In genomic region chr20:7924692-7925091, GRCh38 we compare ENCODE assay signal across 10 cellular contexts.
DNase-seq lines count a peak whose midpoint lies in the region; ATAC-seq and TF ChIP-seq lines count a peak whose summit lies in the region.
"Had no signal": no experiment of that assay in that cellular context is flagged by ENCODE, and none has a peak within 500 bp of the region (broad histone marks: within the 10 kb centered on the region; RNA-seq: fewer than 3 reads in every experiment).

No MANE protein-coding gene starts in this region.

- no peak for TF ChIP-seq CTCF in AG09319 (IDR thresholded peaks at IDR 0.05; ENCODE audit: low read depth, low read length)

- no peak for ATAC-seq in HG02759 (IDR thresholded peaks at IDR 0.05; ENCODE audit: unreplicated experiment)
- ATAC-seq: activated T-cell treated with anti-CD3 and anti-CD28 coated beads, Interleukin-2, amount 50 U/mL, for 4 hours had no signal

- peak; percentile 46 for DNase-seq in AG09319 (ENCODE audit: extremely low read depth, low read depth)
- DNase-seq in HK-2 (ENCODE audit: unreplicated experiment) = peak; percentile 15
- DNase-seq in astrocyte of the hippocampus (ENCODE audit: low read depth, low spot score) = peak; percentile 62
- DNase-seq in kidney tubule cell (ENCODE audit: low spot score) = peak; percentile 87
- DNase-seq in islet precursor cell = no peak
- no peak for DNase-seq in NCI-H128 (lab: John Stamatoyannopoulos, UW; ENCODE audit: unreplicated experiment)
- no peak for DNase-seq in midbrain (lab: John Stamatoyannopoulos, UW)
- DNase-seq: activated T-cell treated with anti-CD3 and anti-CD28 coated beads, Interleukin-2, amount 50 U/mL, for 4 hours; NCI-H1417 had no signal

Comparison
In these comparisons a context has a peak if more than half of its experiments do, and no peak if none do; other contexts are left out.
1. DNase-seq: peak in AG09319 (single experiment), HK-2 (single experiment), astrocyte of the hippocampus (single experiment) and kidney tubule cell (single experiment); none in islet precursor cell (single experiment), NCI-H128 (single experiment) and midbrain (single experiment).